In the genomic region with DNA sequence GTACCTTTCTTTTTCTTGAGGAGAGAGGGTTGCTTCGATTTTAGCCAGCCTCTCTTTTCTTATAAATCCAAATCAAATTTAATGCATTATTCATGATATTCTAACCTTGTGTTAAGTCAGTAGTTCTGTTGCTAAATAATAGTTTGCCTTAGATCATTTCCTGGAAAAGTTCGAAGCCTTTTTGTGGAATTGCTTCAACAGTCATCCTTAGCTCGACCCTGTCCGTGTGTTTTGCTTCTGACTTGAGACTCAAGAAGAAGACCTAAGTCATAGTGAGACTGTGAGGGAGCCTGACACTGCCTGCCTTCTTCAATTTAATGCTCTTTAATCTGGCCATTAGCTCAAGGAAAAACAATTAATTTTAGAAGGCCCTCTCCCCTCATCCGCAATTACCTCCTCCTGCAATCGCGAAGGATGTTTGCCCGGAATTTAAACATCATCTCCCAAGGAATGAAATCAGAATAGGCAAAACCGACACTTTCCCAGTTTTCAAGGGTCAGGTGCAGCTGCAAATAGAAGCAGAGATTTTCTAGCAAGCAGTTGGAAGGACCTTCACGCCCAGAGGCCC, we compare ENCODE assay signal across 9 cellular contexts. TPM values are rescaled to one million over a fixed set of nuclear protein-coding genes. Genes with fewer than 3 reads are reported as not detected.
DNase-seq lines count a peak whose midpoint lies in the region; ATAC-seq and TF ChIP-seq lines count a peak whose summit lies in the region.
"Had no signal": no experiment of that assay in that cellular context is flagged by ENCODE, and none has a peak within 500 bp of the region (broad histone marks: within the 10 kb centered on the region; RNA-seq: fewer than 3 reads in every experiment).

No MANE protein-coding gene starts in this region.

- H3K4me3 ChIP-seq in BLaER1, result peak overlapping the region; percentile 76
- peak overlapping the region; percentile 78 for H3K4me3 ChIP-seq in Loucy (ENCODE audit: low read length, poor library complexity, severe bottlenecking)
- no peak overlapping the region for H3K4me3 ChIP-seq in neural progenitor cell

- H3K36me3 ChIP-seq in BLaER1 (no peaks in the 10 kb centered on the region), Loucy (ENCODE audit: insufficient read depth, low read length) (no peaks in the 10 kb centered on the region), neural progenitor cell (no peaks in the 10 kb centered on the region)

- DNase-seq in neural progenitor cell (ENCODE audit: low spot score) (no peak), NCI-H2171 treated with DMSO at 0.1 percent for 48 hours (lab: John Stamatoyannopoulos, UW) (no peak), SK-N-DZ (ENCODE audit: low spot score) (no peak), NK-92 (lab: John Stamatoyannopoulos, UW; ENCODE audit: unreplicated experiment) (no peak)

- H3K79me2 ChIP-seq in Loucy (ENCODE audit: insufficient read depth, low read length) (peaks cover 34% of the 10 kb centered on the region), neural progenitor cell (ENCODE audit: low read depth) (peaks cover 9% of the 10 kb centered on the region)

- no peak overlapping the region for H3K9ac ChIP-seq in BLaER1
- peak overlapping the region; percentile 3 for H3K9ac ChIP-seq in Loucy (ENCODE audit: low read depth, low read length, poor library complexity, severe bottlenecking)
- H3K9ac ChIP-seq in neural progenitor cell, result no peak overlapping the region

- H3F3A ChIP-seq in Loucy (ENCODE audit: low read depth) (no peaks in the 10 kb centered on the region), neural progenitor cell (ENCODE audit: low read depth) (peaks cover 26% of the 10 kb centered on the region)

- H3K4me3 Mint-ChIP-seq in neural progenitor cell, result peak overlapping the region; percentile 91

- H3K27me3 ChIP-seq in BLaER1, result no peaks in the 10 kb centered on the region
- H3K27me3 ChIP-seq in Loucy (ENCODE audit: insufficient read depth, low read length, poor library complexity, severe bottlenecking), result no peaks in the 10 kb centered on the region
- no peaks in the 10 kb centered on the region for H3K27me3 ChIP-seq in neural progenitor cell

- H3K9me3 ChIP-seq in BLaER1 (no peaks in the 10 kb centered on the region), Loucy (ENCODE audit: insufficient read depth, low read depth, low read length) (no peaks in the 10 kb centered on the region), neural progenitor cell (ENCODE audit: low read depth) (no peaks in the 10 kb centered on the region)

- H3K4me1 ChIP-seq in BLaER1 (peaks cover 27% of the 10 kb centered on the region), Loucy (ENCODE audit: insufficient read depth, low read length, poor library complexity, severe bottlenecking) (peaks cover 45% of the 10 kb centered on the region), neural progenitor cell (peaks cover 15% of the 10 kb centered on the region)

- H3K4me1 Mint-ChIP-seq in neural progenitor cell, result peaks cover 55% of the 10 kb centered on the region

- ATAC-seq in GM21723 (IDR thresholded peaks at IDR 0.05; ENCODE audit: unreplicated experiment), result no peak

- no peaks in the 10 kb centered on the region for H3K9me3 Mint-ChIP-seq in neural progenitor cell

- TF ChIP-seq CTCF in Loucy (conservative IDR thresholded peaks at IDR 0.05; ENCODE audit: low read length) (no peak), neural progenitor cell (IDR thresholded peaks at IDR 0.05) (no peak)

- H3K9me2 ChIP-seq in Loucy (replicated peaks; ENCODE audit: low read depth, low read length), result no peaks in the 10 kb centered on the region

- peaks cover 3% of the 10 kb centered on the region for H3K36me3 Mint-ChIP-seq in neural progenitor cell

- H2AFZ ChIP-seq in Loucy (ENCODE audit: low read length) (no peak overlapping the region), neural progenitor cell (replicated peaks) (no peak overlapping the region)

- no peaks in the 10 kb centered on the region for H4K20me1 ChIP-seq in BLaER1
- H4K20me1 ChIP-seq in Loucy (ENCODE audit: insufficient read depth, low read length, poor library complexity, severe bottlenecking), result peaks cover 5% of the 10 kb centered on the region
- no peaks in the 10 kb centered on the region for H4K20me1 ChIP-seq in neural progenitor cell (ENCODE audit: low read depth)

- H3K4me2 ChIP-seq in BLaER1 (peak overlapping the region; percentile 75), Loucy (ENCODE audit: low read depth, low read length, poor library complexity, severe bottlenecking) (peak overlapping the region; percentile 60), neural progenitor cell (peak overlapping the region; percentile 67)

- peak overlapping the region; percentile 95 for H3K27ac Mint-ChIP-seq in neural progenitor cell

- no peak overlapping the region for H3K27ac ChIP-seq in BLaER1
- H3K27ac ChIP-seq in cingulate gyrus (ENCODE audit: low read depth, low read length), result peak overlapping the region; percentile 73
- H3K27ac ChIP-seq in neural progenitor cell, result no peak overlapping the region
- H3K27ac ChIP-seq: HL-60 had no signal

- peaks cover 10% of the 10 kb centered on the region for H3K27me3 Mint-ChIP-seq in neural progenitor cell (ENCODE audit: insufficient read depth, low read depth)

RNA-seq across cellular contexts. Expression of a gene that starts 0.5 kb away (rescaled TPM):
- total RNA-seq in neural progenitor cell (ENCODE audit: low replicate concordance), result 10.1 and 132 TPM in 2 replicates
- 18.4 and 19.1 TPM in 2 replicates for polyA plus RNA-seq in SK-N-DZ (2014; cell fraction: cytosol; rRNA removed)
- 31.2 and 49.7 TPM in 2 replicates for polyA plus RNA-seq in SK-N-DZ (2014; cell fraction: nucleus; rRNA removed)

RNA-seq across cellular contexts. Expression of a gene that starts 33.0 kb away (rescaled TPM):
- 1.5 TPM in 1 of 2 replicates, not detected in the other for total RNA-seq in neural progenitor cell (ENCODE audit: low replicate concordance)
- 31.4 and 57.6 TPM in 2 replicates for polyA plus RNA-seq in SK-N-DZ (2014; cell fraction: cytosol; rRNA removed)
- polyA plus RNA-seq in SK-N-DZ (2014; cell fraction: nucleus; rRNA removed), result 12.0 and 16.9 TPM in 2 replicates
